In the genomic region with DNA sequence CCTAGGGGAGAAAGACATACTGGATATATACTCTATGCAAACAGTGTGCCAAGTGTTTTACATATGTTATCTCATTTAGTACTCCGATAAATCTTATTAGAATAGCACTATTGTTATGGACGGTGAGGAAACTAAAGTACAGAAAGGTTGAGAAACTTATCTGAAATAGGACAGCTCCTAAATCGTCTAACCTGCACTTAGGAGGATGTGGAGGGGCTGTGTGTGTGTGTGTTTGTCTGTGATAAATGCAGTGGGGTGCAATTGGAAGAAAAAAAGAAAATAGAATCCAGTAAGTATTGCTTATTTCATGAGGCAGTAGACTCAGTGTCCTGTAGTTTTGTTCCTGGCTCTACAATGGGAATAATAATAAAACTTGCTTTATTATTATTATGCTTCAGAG, we compare ENCODE assay signal across 17 cellular contexts.
A peak's percentile ranks its signal among the peaks of the same experiment; 100 is the strongest.
DNase-seq lines count a peak whose midpoint lies in the region; ATAC-seq and TF ChIP-seq lines count a peak whose summit lies in the region.
"Had no signal": no experiment of that assay in that cellular context is flagged by ENCODE, and none has a peak within 500 bp of the region (broad histone marks: within the 10 kb centered on the region; RNA-seq: fewer than 3 reads in every experiment).

No MANE protein-coding gene starts in this region.

- H3K27ac ChIP-seq in upper lobe of right lung, result peak overlapping the region; percentile 56
- H3K27ac ChIP-seq: BLaER1 treated with 17β-estradiol and CSF1 and Interleukin-3, amounts not matched to agents 10 nM and 100 nM; HL-60; RWPE1 had no signal

- CTCF ChIA-PET in Calu3 (lab: Charles Lee), result no interaction called here

- H3K4me3 Mint-ChIP-seq in T-helper 2 cell treated with Interferon-gamma antibody and Interleukin-4, amounts not matched to agents 5 μg/mL and 100 μg/mL, for 36 hours, result peak overlapping the region; percentile 75
- H3K4me3 Mint-ChIP-seq in activated naive CD4-positive, alpha-beta T cell treated with anti-CD3 and anti-CD28 coated beads, Interleukin-2, amount 50 U/mL, for 24 hours, result peak overlapping the region; percentile 80
- peak overlapping the region; percentile 65 for H3K4me3 Mint-ChIP-seq in activated T-helper 1 cell treated with anti-CD3 and anti-CD28 coated beads, Interleukin-12 subunit alpha, Interleukin-12 subunit beta, Interleukin-2, Interleukin-4 antibody, amounts not matched to agents 30 ng/mL and 10 ng/mL and 1 ng/mL, durations not matched to agents 14 hours and 24 hours and 36 hours
- no peak overlapping the region for H3K4me3 Mint-ChIP-seq in Calu3 (ENCODE audit: low read depth, unreplicated experiment)

- no peaks in the 10 kb centered on the region for H3K27me3 Mint-ChIP-seq in T-helper 2 cell treated with Interferon-gamma antibody and Interleukin-4, amounts not matched to agents 5 μg/mL and 100 μg/mL, for 36 hours (ENCODE audit: low read depth)
- no peaks in the 10 kb centered on the region for H3K27me3 Mint-ChIP-seq in activated naive CD4-positive, alpha-beta T cell treated with anti-CD3 and anti-CD28 coated beads, Interleukin-2, amount 50 U/mL, for 24 hours
- H3K27me3 Mint-ChIP-seq in activated T-helper 1 cell treated with anti-CD3 and anti-CD28 coated beads, Interleukin-12 subunit alpha, Interleukin-12 subunit beta, Interleukin-2, Interleukin-4 antibody, amounts not matched to agents 30 ng/mL and 10 ng/mL and 1 ng/mL, durations not matched to agents 14 hours and 24 hours and 36 hours (ENCODE audit: insufficient read depth), result no peaks in the 10 kb centered on the region
- peaks cover 16% of the 10 kb centered on the region for H3K27me3 Mint-ChIP-seq in Calu3 (ENCODE audit: unreplicated experiment)

- intact Hi-C loops in activated T-helper 1 cell treated with anti-CD3 and anti-CD28 coated beads, Interleukin-12 subunit alpha, Interleukin-12 subunit beta, Interleukin-2, Interleukin-4 antibody, amounts not matched to agents 30 ng/mL and 10 ng/mL and 1 ng/mL, durations not matched to agents 14 hours and 24 hours and 36 hours (cut with micrococcal nuclease), result loop anchor here (2.0 kb wide), 1 partner anchor 28 kb away; no protein-coding TSS in a partner anchor
- intact Hi-C loops in upper lobe of right lung (cut with DNase I), result no loop called here
- intact Hi-C loops in Calu3 (cut with micrococcal nuclease; ENCODE audit: unreplicated experiment), result no loop called here

- no peak overlapping the region for H3K4me3 ChIP-seq in upper lobe of right lung
- H3K4me3 ChIP-seq: BLaER1 treated with 17β-estradiol and CSF1 and Interleukin-3, amounts not matched to agents 10 nM and 100 nM had no signal

- BruUV-seq in Calu3 (replicated peaks; lab: Mats Ljungman, UMichigan), result no TSS peak

- peak overlapping the region; percentile 87 for H3K27ac Mint-ChIP-seq in T-helper 2 cell treated with Interferon-gamma antibody and Interleukin-4, amounts not matched to agents 5 μg/mL and 100 μg/mL, for 36 hours
- H3K27ac Mint-ChIP-seq in activated naive CD4-positive, alpha-beta T cell treated with anti-CD3 and anti-CD28 coated beads, Interleukin-2, amount 50 U/mL, for 24 hours, result peak overlapping the region; percentile 93
- peak overlapping the region; percentile 88 for H3K27ac Mint-ChIP-seq in activated T-helper 1 cell treated with anti-CD3 and anti-CD28 coated beads, Interleukin-12 subunit alpha, Interleukin-12 subunit beta, Interleukin-2, Interleukin-4 antibody, amounts not matched to agents 30 ng/mL and 10 ng/mL and 1 ng/mL, durations not matched to agents 14 hours and 24 hours and 36 hours
- no peak overlapping the region for H3K27ac Mint-ChIP-seq in Calu3 (ENCODE audit: unreplicated experiment)

- H3K9me3 Mint-ChIP-seq in T-helper 2 cell treated with Interferon-gamma antibody and Interleukin-4, amounts not matched to agents 5 μg/mL and 100 μg/mL, for 36 hours, result peaks cover 3% of the 10 kb centered on the region
- H3K9me3 Mint-ChIP-seq in activated naive CD4-positive, alpha-beta T cell treated with anti-CD3 and anti-CD28 coated beads, Interleukin-2, amount 50 U/mL, for 24 hours, result no peaks in the 10 kb centered on the region
- peaks cover 2% of the 10 kb centered on the region for H3K9me3 Mint-ChIP-seq in activated T-helper 1 cell treated with anti-CD3 and anti-CD28 coated beads, Interleukin-12 subunit alpha, Interleukin-12 subunit beta, Interleukin-2, Interleukin-4 antibody, amounts not matched to agents 30 ng/mL and 10 ng/mL and 1 ng/mL, durations not matched to agents 14 hours and 24 hours and 36 hours
- no peaks in the 10 kb centered on the region for H3K9me3 Mint-ChIP-seq in Calu3 (ENCODE audit: low read depth, unreplicated experiment)

- no peak for ATAC-seq in upper lobe of right lung

- peaks cover 21% of the 10 kb centered on the region for H3K4me1 ChIP-seq in upper lobe of right lung

- H3K36me3 ChIP-seq in upper lobe of right lung, result no peaks in the 10 kb centered on the region
- H3K36me3 ChIP-seq: BLaER1 treated with 17β-estradiol and CSF1 and Interleukin-3, amounts not matched to agents 10 nM and 100 nM had no signal

- DNase-seq in T-helper 2 cell treated with Interferon-gamma antibody and Interleukin-4, amounts not matched to agents 5 μg/mL and 100 μg/mL, for 36 hours (ENCODE audit: low spot score), result no peak
- DNase-seq in T-helper 2 cell (no peak), upper lobe of right lung (no peak), cerebellar cortex (ENCODE audit: low spot score) (no peak), Calu3 (no peak)
- DNase-seq in activated naive CD4-positive, alpha-beta T cell treated with Interleukin-2 at 50 U/mL for 16 hours, result no peak
- no peak for DNase-seq in activated T-helper 1 cell treated with anti-CD3 and anti-CD28 coated beads, Interleukin-12 subunit alpha, Interleukin-12 subunit beta, Interleukin-2, Interleukin-4 antibody, amounts not matched to agents 30 ng/mL and 10 ng/mL and 1 ng/mL, durations not matched to agents 14 hours and 24 hours and 36 hours (ENCODE audit: low spot score)
- DNase-seq: 8988T, Caco-2, H7, NCI-H146, NCI-H2081 treated with DMSO at 0.1 percent for 48 hours, NCI-H524 treated with DMSO at 0.1 percent for 48 hours had no signal

- H3K9me3 ChIP-seq in upper lobe of right lung, result no peaks in the 10 kb centered on the region
- H3K9me3 ChIP-seq: Caco-2 had no signal

- TF ChIP-seq CTCF in upper lobe of right lung (IDR thresholded peaks at IDR 0.05) (no peak), Calu3 (IDR thresholded peaks at IDR 0.05; ENCODE audit: unreplicated experiment) (no peak)

- no peaks in the 10 kb centered on the region for H3K27me3 ChIP-seq in upper lobe of right lung
- H3K27me3 ChIP-seq: BLaER1 treated with 17β-estradiol and CSF1 and Interleukin-3, amounts not matched to agents 10 nM and 100 nM had no signal

- H3K4me1 Mint-ChIP-seq in T-helper 2 cell treated with Interferon-gamma antibody and Interleukin-4, amounts not matched to agents 5 μg/mL and 100 μg/mL, for 36 hours (ENCODE audit: low read depth), result peaks cover 58% of the 10 kb centered on the region
- H3K4me1 Mint-ChIP-seq in activated naive CD4-positive, alpha-beta T cell treated with anti-CD3 and anti-CD28 coated beads, Interleukin-2, amount 50 U/mL, for 24 hours, result peaks cover 95% of the 10 kb centered on the region
- peaks cover 82% of the 10 kb centered on the region for H3K4me1 Mint-ChIP-seq in activated T-helper 1 cell treated with anti-CD3 and anti-CD28 coated beads, Interleukin-12 subunit alpha, Interleukin-12 subunit beta, Interleukin-2, Interleukin-4 antibody, amounts not matched to agents 30 ng/mL and 10 ng/mL and 1 ng/mL, durations not matched to agents 14 hours and 24 hours and 36 hours (ENCODE audit: low read depth)
- H3K4me1 Mint-ChIP-seq in Calu3 (ENCODE audit: low read depth, unreplicated experiment), result no peaks in the 10 kb centered on the region

- H3K36me3 Mint-ChIP-seq in T-helper 2 cell treated with Interferon-gamma antibody and Interleukin-4, amounts not matched to agents 5 μg/mL and 100 μg/mL, for 36 hours (ENCODE audit: low read depth), result peaks cover 40% of the 10 kb centered on the region
- H3K36me3 Mint-ChIP-seq in activated naive CD4-positive, alpha-beta T cell treated with anti-CD3 and anti-CD28 coated beads, Interleukin-2, amount 50 U/mL, for 24 hours, result peaks cover 4% of the 10 kb centered on the region
- H3K36me3 Mint-ChIP-seq in activated T-helper 1 cell treated with anti-CD3 and anti-CD28 coated beads, Interleukin-12 subunit alpha, Interleukin-12 subunit beta, Interleukin-2, Interleukin-4 antibody, amounts not matched to agents 30 ng/mL and 10 ng/mL and 1 ng/mL, durations not matched to agents 14 hours and 24 hours and 36 hours (ENCODE audit: low read depth), result peaks cover 10% of the 10 kb centered on the region
- no peaks in the 10 kb centered on the region for H3K36me3 Mint-ChIP-seq in Calu3 (ENCODE audit: insufficient read depth, unreplicated experiment)
